ENCODE assay signal across 1 cellular context in genomic region chrX:31546130-31546529, GRCh38.
TF ChIP-seq lines count a peak whose summit lies in the region.

No MANE protein-coding gene starts in this region.

TF ChIP-seq in IMR-90, 13 proteins besides CTCF, POLR2A, EP300 and RAD21:
- TF ChIP-seq RFX5 (IDR thresholded peaks at IDR 0.05; ENCODE audit: low read depth, low read length), result no peak
- TF ChIP-seq CEBPB (IDR thresholded peaks at IDR 0.05; ENCODE audit: low read depth, low read length), result no peak
- TF ChIP-seq BHLHE40 (IDR thresholded peaks at IDR 0.05; ENCODE audit: low read depth, low read length), result no peak
- TF ChIP-seq NFE2L2 (IDR thresholded peaks at IDR 0.05; ENCODE audit: low read depth, low read length), result peak; percentile 38; the same call in 1 of the 2 replicates
- peak; percentile 36; the same call in 1 of the 2 replicates for TF ChIP-seq FOS (IDR thresholded peaks at IDR 0.05; ENCODE audit: low read depth, low read length)
- no peak for TF ChIP-seq CHD1 (IDR thresholded peaks at IDR 0.05; ENCODE audit: low read depth, low read length)
- no peak for TF ChIP-seq SMC3 (IDR thresholded peaks at IDR 0.05; ENCODE audit: low read depth, low read length)
- TF ChIP-seq MAFK (IDR thresholded peaks at IDR 0.05; ENCODE audit: low read depth, low read length), result no peak
- no peak for TF ChIP-seq USF2 (IDR thresholded peaks at IDR 0.05; ENCODE audit: low read depth, low read length)
- TF ChIP-seq, protein P1, sequence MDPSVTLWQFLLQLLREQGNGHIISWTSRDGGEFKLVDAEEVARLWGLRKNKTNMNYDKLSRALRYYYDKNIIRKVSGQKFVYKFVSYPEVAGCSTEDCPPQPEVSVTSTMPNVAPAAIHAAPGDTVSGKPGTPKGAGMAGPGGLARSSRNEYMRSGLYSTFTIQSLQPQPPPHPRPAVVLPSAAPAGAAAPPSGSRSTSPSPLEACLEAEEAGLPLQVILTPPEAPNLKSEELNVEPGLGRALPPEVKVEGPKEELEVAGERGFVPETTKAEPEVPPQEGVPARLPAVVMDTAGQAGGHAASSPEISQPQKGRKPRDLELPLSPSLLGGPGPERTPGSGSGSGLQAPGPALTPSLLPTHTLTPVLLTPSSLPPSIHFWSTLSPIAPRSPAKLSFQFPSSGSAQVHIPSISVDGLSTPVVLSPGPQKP (IDR thresholded peaks at IDR 0.05; ENCODE audit: borderline replicate concordance, low read depth, low read length), result no peak
- no peak for TF ChIP-seq MXI1 (IDR thresholded peaks at IDR 0.05; ENCODE audit: borderline replicate concordance, low read depth, low read length)
- no peak for TF ChIP-seq MAZ (IDR thresholded peaks at IDR 0.05; ENCODE audit: borderline replicate concordance, low read depth, low read length)
- TF ChIP-seq RCOR1 (IDR thresholded peaks at IDR 0.05; ENCODE audit: insufficient replicate concordance, low read length), result no peak
